In the genomic region with DNA sequence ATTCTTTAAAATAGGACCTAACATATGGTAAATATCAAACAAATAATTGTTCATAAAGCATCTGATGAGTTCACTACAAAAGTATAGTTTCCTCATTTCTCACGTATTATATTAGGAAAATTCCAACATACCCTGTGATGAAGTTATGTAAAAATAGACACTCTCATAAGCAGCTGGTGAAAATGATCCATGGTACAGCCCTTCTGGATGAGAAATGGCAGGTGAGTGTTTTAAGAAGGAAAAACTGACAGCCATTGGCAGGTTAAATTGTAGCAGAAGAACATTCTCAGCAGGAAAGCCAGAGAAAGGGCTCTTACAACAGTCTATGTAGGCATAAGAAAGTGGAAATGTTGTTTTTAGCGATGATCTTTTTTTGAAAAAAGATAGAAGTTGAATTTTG, we compare ENCODE assay signal across 5 cellular contexts.
"Had no signal": no experiment of that assay in that cellular context is flagged by ENCODE, and none has a peak within 500 bp of the region (broad histone marks: within the 10 kb centered on the region; RNA-seq: fewer than 3 reads in every experiment).

No MANE protein-coding gene starts in this region.

- H3K4me3 ChIP-seq: K562 had no signal

- ATAC-seq: HepG2, K562 had no signal

- H3K27ac ChIP-seq: HL-60 had no signal

- DNase-seq: IMR-90, KBM-7 had no signal
